25 cellular contexts compared by ENCODE assay signal in the genomic region with DNA sequence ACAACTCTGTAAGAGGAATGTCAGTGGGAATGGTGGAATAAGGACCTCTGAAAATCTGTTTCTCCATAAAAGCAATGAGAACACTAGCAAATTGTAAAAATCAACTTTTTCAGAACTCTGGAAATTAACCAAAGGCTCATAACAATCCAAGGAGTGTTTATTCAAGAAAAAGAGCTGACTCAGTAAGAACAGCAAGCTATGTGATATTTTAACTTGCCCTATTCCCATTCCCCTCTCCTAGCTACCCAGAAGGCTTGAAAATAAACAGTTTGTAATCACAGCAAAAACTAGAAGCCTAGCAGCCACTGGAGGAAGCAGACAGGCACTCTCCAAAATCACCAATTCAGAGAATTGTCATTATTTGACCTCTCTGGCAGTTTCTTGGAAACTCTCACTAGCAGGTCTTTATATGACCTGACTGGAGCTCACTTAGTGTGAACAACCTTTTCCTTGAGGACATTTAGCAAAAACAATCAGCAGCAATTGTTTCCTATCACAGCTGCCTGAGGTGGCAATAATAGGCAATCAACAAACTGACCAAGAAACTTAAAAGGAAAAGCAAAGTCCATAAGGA.
DNase-seq lines count a peak whose midpoint lies in the region; ATAC-seq, FAIRE-seq and TF ChIP-seq lines count a peak whose summit lies in the region.
"Had no signal": no experiment of that assay in that cellular context is flagged by ENCODE, and none has a peak within 500 bp of the region (broad histone marks: within the 10 kb centered on the region; RNA-seq: fewer than 3 reads in every experiment).

No MANE protein-coding gene starts in this region.

- H3K9me3 ChIP-seq in astrocyte (ENCODE audit: insufficient read depth, low read depth, low read length) (no peaks in the 10 kb centered on the region), smooth muscle cell (replicated peaks; ENCODE audit: low read depth) (no peaks in the 10 kb centered on the region)
- H3K9me3 ChIP-seq: ascending aorta, gastroesophageal sphincter, lower lobe of right lung, neutrophil, upper lobe of left lung had no signal

- H3K36me3 ChIP-seq in astrocyte (ENCODE audit: insufficient read depth, low read length) (no peaks in the 10 kb centered on the region), smooth muscle cell (ENCODE audit: low read depth) (no peaks in the 10 kb centered on the region)
- H3K36me3 ChIP-seq: ascending aorta, gastroesophageal sphincter, lower lobe of right lung, neutrophil, upper lobe of left lung had no signal

- H3K4me3 Mint-ChIP-seq in activated CD4-positive, alpha-beta T cell treated with anti-CD3 and anti-CD28 coated beads for 36 hours: no peak overlapping the region
- H3K4me3 Mint-ChIP-seq in astrocyte (ENCODE audit: unreplicated experiment): no peak overlapping the region
- H3K4me3 Mint-ChIP-seq: activated T-helper 1 cell treated with anti-CD3 and anti-CD28 coated beads, Interleukin-12 subunit alpha, Interleukin-12 subunit beta, Interleukin-2, Interleukin-4 antibody, amounts not matched to agents 30 ng/mL and 10 ng/mL and 1 ng/mL, durations not matched to agents 14 hours and 24 hours and 36 hours; CD8-positive, alpha-beta T cell had no signal

- H4K20me1 ChIP-seq in astrocyte (ENCODE audit: insufficient read depth, low read length) (no peaks in the 10 kb centered on the region), smooth muscle cell (ENCODE audit: low read depth) (no peaks in the 10 kb centered on the region)

- peak; percentile 23 for ATAC-seq in activated CD4-positive, alpha-beta T cell treated with anti-CD3 and anti-CD28 coated beads for 36 hours
- peak; percentile 45 for ATAC-seq in left colon
- ATAC-seq in HG03039 (IDR thresholded peaks at IDR 0.05; ENCODE audit: unreplicated experiment): no peak
- ATAC-seq: CD8-positive, alpha-beta T cell; gastroesophageal sphincter; Panc1 had no signal

- no peak overlapping the region for H3K27ac ChIP-seq in astrocyte (ENCODE audit: low read depth, low read length)
- peak overlapping the region; percentile 80 for H3K27ac ChIP-seq in smooth muscle cell (ENCODE audit: low read depth)
- H3K27ac ChIP-seq: 22Rv1, ascending aorta, gastroesophageal sphincter, lower lobe of right lung, neutrophil, upper lobe of left lung had no signal

- FAIRE-seq in astrocyte (lab: Jason Lieb, UNC): peak; percentile 41
- FAIRE-seq: HTR-8/SVneo had no signal

- H3K9me3 Mint-ChIP-seq in activated CD4-positive, alpha-beta T cell treated with anti-CD3 and anti-CD28 coated beads for 36 hours (ENCODE audit: low read depth): peaks cover 2% of the 10 kb centered on the region
- H3K9me3 Mint-ChIP-seq in astrocyte (ENCODE audit: unreplicated experiment): no peaks in the 10 kb centered on the region
- H3K9me3 Mint-ChIP-seq: CD8-positive, alpha-beta T cell had no signal

- H3K27me3 Mint-ChIP-seq in activated CD4-positive, alpha-beta T cell treated with anti-CD3 and anti-CD28 coated beads for 36 hours: no peaks in the 10 kb centered on the region
- no peaks in the 10 kb centered on the region for H3K27me3 Mint-ChIP-seq in astrocyte (ENCODE audit: low read depth, unreplicated experiment)

- H3K9ac ChIP-seq in astrocyte (ENCODE audit: low read length): no peak overlapping the region
- H3K9ac ChIP-seq in smooth muscle cell (ENCODE audit: low read depth): peak overlapping the region; percentile 36

- no peaks in the 10 kb centered on the region for H3K36me3 Mint-ChIP-seq in activated CD4-positive, alpha-beta T cell treated with anti-CD3 and anti-CD28 coated beads for 36 hours (ENCODE audit: low read depth)
- no peaks in the 10 kb centered on the region for H3K36me3 Mint-ChIP-seq in astrocyte (ENCODE audit: low read depth, unreplicated experiment)
- H3K36me3 Mint-ChIP-seq: CD8-positive, alpha-beta T cell had no signal

- H3K27ac Mint-ChIP-seq in activated CD4-positive, alpha-beta T cell treated with anti-CD3 and anti-CD28 coated beads for 36 hours: no peak overlapping the region
- no peak overlapping the region for H3K27ac Mint-ChIP-seq in astrocyte (ENCODE audit: unreplicated experiment)
- H3K27ac Mint-ChIP-seq: activated T-helper 1 cell treated with anti-CD3 and anti-CD28 coated beads, Interleukin-12 subunit alpha, Interleukin-12 subunit beta, Interleukin-2, Interleukin-4 antibody, amounts not matched to agents 30 ng/mL and 10 ng/mL and 1 ng/mL, durations not matched to agents 14 hours and 24 hours and 36 hours; CD8-positive, alpha-beta T cell had no signal

- no peak overlapping the region for H3K4me2 ChIP-seq in astrocyte (ENCODE audit: low read length)
- peak overlapping the region; percentile 51 for H3K4me2 ChIP-seq in smooth muscle cell

- CTCF ChIA-PET in activated CD4-positive, alpha-beta T cell treated with anti-CD3 and anti-CD28 coated beads for 36 hours (lab: Charles Lee): interaction anchor here (1.1 kb wide), 1 partner anchor 162 kb away, joined by 6 read pairs; a partner anchor contains a TSS

- TF ChIP-seq CTCF in astrocyte (IDR thresholded peaks at IDR 0.05; ENCODE audit: insufficient read depth, low read depth, low read length): no peak
- TF ChIP-seq CTCF in smooth muscle cell (IDR thresholded peaks at IDR 0.05; ENCODE audit: borderline replicate concordance, insufficient read depth, poor library complexity, severe bottlenecking): no peak

- no peak overlapping the region for H3K4me3 ChIP-seq in astrocyte (ENCODE audit: insufficient read depth, low read depth, low read length)
- no peak overlapping the region for H3K4me3 ChIP-seq in smooth muscle cell
- H3K4me3 ChIP-seq: ascending aorta, gastroesophageal sphincter, lower lobe of right lung, upper lobe of left lung had no signal

- no peak overlapping the region for H2AFZ ChIP-seq in astrocyte (ENCODE audit: low read depth, low read length)
- peak overlapping the region; percentile 46 for H2AFZ ChIP-seq in smooth muscle cell (ENCODE audit: low read depth)

- DNase-seq in activated CD4-positive, alpha-beta T cell treated with anti-CD3 and anti-CD28 coated beads for 36 hours: no peak
- no peak for DNase-seq in activated CD4-positive, alpha-beta T cell treated with anti-CD3 and anti-CD28 coated beads, Interleukin-2, amount 50 U/mL, for 4 hours
- DNase-seq in astrocyte (ENCODE audit: low read depth): no peak
- no peak for DNase-seq in left colon
- DNase-seq in smooth muscle cell (lab: John Stamatoyannopoulos, UW; ENCODE audit: unreplicated experiment): no peak
- DNase-seq in stimulated activated CD4-positive, alpha-beta T cell treated with anti-CD3 and anti-CD28 coated beads, Interleukin-2, amount 100 ng/mL, for 48 hours: no peak
- DNase-seq in SKM-1 (lab: John Stamatoyannopoulos, UW; ENCODE audit: unreplicated experiment): no peak
- DNase-seq: activated naive CD4-positive, alpha-beta T cell treated with anti-CD3 and anti-CD28 coated beads, Interleukin-2, amount 50 U/mL, for 16 hours; AML-193; CD8-positive, alpha-beta T cell; DMS153; islet precursor cell; Karpas-422; lower lobe of right lung; NCI-H2171; NCI-H524; upper lobe of left lung had no signal

- POLR2A ChIA-PET in activated CD4-positive, alpha-beta T cell treated with anti-CD3 and anti-CD28 coated beads for 36 hours (lab: Charles Lee): interaction anchor here (0.6 kb wide), 1 partner anchor 1729 kb away, joined by 3 read pairs; no protein-coding TSS in a partner anchor

- peaks cover 6% of the 10 kb centered on the region for H3F3A ChIP-seq in smooth muscle cell (ENCODE audit: low read depth)

- H3K4me1 ChIP-seq in astrocyte (ENCODE audit: insufficient read depth, low read length) (peaks cover 10% of the 10 kb centered on the region), smooth muscle cell (ENCODE audit: low read depth) (peaks cover 16% of the 10 kb centered on the region)

- no peaks in the 10 kb centered on the region for H3K79me2 ChIP-seq in astrocyte (ENCODE audit: insufficient read depth, low read length)
- H3K79me2 ChIP-seq in smooth muscle cell (ENCODE audit: low read depth): no peaks in the 10 kb centered on the region

- no peaks in the 10 kb centered on the region for H3K27me3 ChIP-seq in astrocyte (ENCODE audit: insufficient read depth, low read length)
- no peaks in the 10 kb centered on the region for H3K27me3 ChIP-seq in smooth muscle cell (ENCODE audit: low read depth)
- H3K27me3 ChIP-seq: ascending aorta, gastroesophageal sphincter, neutrophil, upper lobe of left lung had no signal

- H3K4me1 Mint-ChIP-seq in activated CD4-positive, alpha-beta T cell treated with anti-CD3 and anti-CD28 coated beads for 36 hours: no peaks in the 10 kb centered on the region
- peaks cover 19% of the 10 kb centered on the region for H3K4me1 Mint-ChIP-seq in astrocyte (ENCODE audit: low read depth, unreplicated experiment)

- intact Hi-C loops in activated CD4-positive, alpha-beta T cell treated with anti-CD3 and anti-CD28 coated beads for 36 hours (cut with DNase I, micrococcal nuclease): loop anchor here in 1 of 2 experiments (10.0 kb wide), 1 partner anchor 155 kb away; no protein-coding TSS in a partner anchor
- intact Hi-C loops in left colon (cut with DNase I, micrococcal nuclease): no loop called here
